In the genomic region with DNA sequence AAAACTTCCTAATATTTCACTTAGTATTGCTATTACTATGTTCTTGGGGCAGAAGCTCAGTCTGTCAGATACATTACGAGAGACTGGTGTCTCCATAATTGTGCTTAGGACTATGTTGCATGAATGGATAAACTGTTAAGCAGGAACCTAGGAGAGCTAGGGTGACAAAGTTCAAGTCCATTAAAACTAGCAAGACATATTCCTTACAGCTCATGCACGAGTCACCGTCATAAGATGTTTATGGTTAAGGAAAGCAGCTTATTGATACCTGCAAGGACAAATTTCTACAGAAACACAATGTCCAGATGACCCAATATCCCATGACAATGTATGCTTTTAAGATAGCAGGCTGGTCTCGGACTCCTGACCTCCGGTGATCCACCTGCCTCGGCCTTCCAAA, we compare ENCODE assay signal across 27 cellular contexts.
"Had no signal": no experiment of that assay in that cellular context is flagged by ENCODE, and none has a peak within 500 bp of the region (broad histone marks: within the 10 kb centered on the region; RNA-seq: fewer than 3 reads in every experiment).

No MANE protein-coding gene starts in this region.

- H3K27me3 ChIP-seq: ascending aorta, body of pancreas had no signal

- H3K36me3 ChIP-seq: ascending aorta had no signal

- DNase-seq: activated CD4-positive, alpha-beta memory T cell treated with anti-CD3 and anti-CD28 coated beads for 36 hours; activated CD4-positive, alpha-beta T cell treated with anti-CD3 and anti-CD28 coated beads, Interleukin-2, amount 10 ng/mL, durations not matched to agents 7 days and 5 days; activated CD4-positive, CD25-positive, alpha-beta regulatory T cell; activated CD8-positive, alpha-beta memory T cell treated with anti-CD3 and anti-CD28 coated beads for 24 hours; activated effector memory CD4-positive, alpha-beta T cell treated with anti-CD3 and anti-CD28 coated beads, Interleukin-2, amount 50 U/mL, for 16 hours; activated naive CD4-positive, alpha-beta T cell treated with Interleukin-2 at 50 U/mL for 16 hours; activated naive CD8-positive, alpha-beta T cell treated with anti-CD3 and anti-CD28 coated beads, Interleukin-2, amount 50 U/mL, for 24 hours; activated T-cell treated with anti-CD3 and anti-CD28 coated beads, Interleukin-2, amount 50 U/mL, for 4 hours; amniotic stem cell; body of pancreas; Karpas-422; NCI-H1048; NCI-H1417 treated with DMSO at 0.1 percent for 48 hours; NCI-H1694; NCI-H2029 treated with DMSO at 0.1 percent for 48 hours; NCI-H510A treated with DMSO at 0.1 percent for 48 hours; PC-9; RPMI8226; T-cell; T-helper 2 cell; T1000 had no signal

- H2AFZ ChIP-seq: PC-9 had no signal

- H3K27ac ChIP-seq: ascending aorta, body of pancreas, PC-9, SK-N-MC had no signal

- ATAC-seq: activated naive CD4-positive, alpha-beta T cell treated with anti-CD3 and anti-CD28 coated beads, Interleukin-2, amount 50 U/mL, for 72 hours; activated naive CD8-positive, alpha-beta T cell treated with anti-CD3 and anti-CD28 coated beads, Interleukin-2, amount 50 U/mL, for 24 hours; activated T-cell treated with anti-CD3 and anti-CD28 coated beads, Interleukin-2, amount 50 U/mL, for 4 hours; body of pancreas; K562; Right ventricle myocardium inferior; T-cell had no signal

- H3K4me2 ChIP-seq: PC-9 had no signal

- H3K4me3 ChIP-seq: ascending aorta, body of pancreas, K562, PC-9, SK-N-MC had no signal

- H3K4me1 ChIP-seq: ascending aorta had no signal

- FAIRE-seq: K562, TTC549 had no signal
